Comparison of ENCODE assay signal across 16 cellular contexts in the genomic region with DNA sequence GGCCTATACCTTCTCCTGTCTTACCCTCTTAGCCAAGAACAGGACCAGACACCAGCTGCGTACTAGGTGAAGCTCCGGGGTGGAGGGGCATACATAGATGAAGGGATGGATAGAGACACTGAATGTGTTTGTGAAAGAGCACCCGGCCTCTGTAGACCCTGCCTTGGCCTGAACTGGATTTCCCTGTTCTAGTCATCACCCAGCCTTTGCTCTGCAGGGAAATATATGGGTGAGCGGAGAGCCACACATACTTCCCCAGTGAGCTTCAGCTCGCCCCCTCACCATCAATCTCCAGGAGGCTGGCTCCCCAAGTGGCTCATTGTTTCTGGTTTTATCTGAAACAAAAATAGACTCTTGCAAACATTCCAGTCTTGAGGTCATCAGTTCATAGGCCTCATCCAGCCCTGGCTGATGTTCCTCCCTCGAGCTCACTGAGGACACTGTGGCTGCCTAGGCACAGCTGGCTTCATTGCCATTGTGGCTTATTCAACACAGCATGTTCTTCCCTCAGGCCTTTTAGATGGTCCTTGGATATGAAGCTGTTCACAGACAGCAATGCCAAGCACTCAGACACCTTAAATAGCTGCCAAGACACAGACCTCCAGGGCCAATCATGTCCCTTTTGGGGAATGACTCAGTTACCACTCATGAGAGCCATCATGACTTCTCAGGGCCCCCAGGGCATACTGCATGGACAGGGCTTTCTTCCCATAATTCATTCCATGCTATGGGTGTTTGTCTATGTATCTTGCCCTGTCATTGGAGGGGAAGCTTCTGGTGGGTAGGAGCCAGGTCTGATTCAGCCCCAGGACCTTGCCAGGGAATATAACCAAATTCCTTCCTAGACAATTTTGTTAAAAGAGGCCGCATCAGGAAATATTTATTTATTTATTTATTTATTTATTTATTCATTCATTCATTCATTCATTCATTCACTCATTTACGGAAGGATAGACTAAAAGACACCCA.
DNase-seq lines count a peak whose midpoint lies in the region; ATAC-seq and TF ChIP-seq lines count a peak whose summit lies in the region.
"Had no signal": no experiment of that assay in that cellular context is flagged by ENCODE, and none has a peak within 500 bp of the region (broad histone marks: within the 10 kb centered on the region; RNA-seq: fewer than 3 reads in every experiment).

No MANE protein-coding gene starts in this region.

- no peak overlapping the region for H2AFZ ChIP-seq in fibroblast of lung (ENCODE audit: low read length)

- H3K4me3 ChIP-seq in RWPE2 (ENCODE audit: severe bottlenecking) (no peak overlapping the region), fibroblast of lung (replicated peaks in 1 of 4; ENCODE audit: control extremely low read depth in 1 of 4, insufficient read depth in 1 of 4, low read depth in 3 of 4, low read length in 4 of 4) (no peak overlapping the region)
- H3K4me3 ChIP-seq: ovary had no signal

- no peaks in the 10 kb centered on the region for H3K79me2 ChIP-seq in fibroblast of lung (ENCODE audit: control insufficient read depth, insufficient read depth, low read length)

- peak overlapping the region; percentile 29 for H3K4me2 ChIP-seq in fibroblast of lung (ENCODE audit: extremely low read depth, insufficient read depth, low read length)

- peaks cover 26% of the 10 kb centered on the region for H3K4me1 Mint-ChIP-seq in osteocyte (ENCODE audit: unreplicated experiment)
- no peaks in the 10 kb centered on the region for H3K4me1 Mint-ChIP-seq in activated T-cell treated with anti-CD3 and anti-CD28 coated beads, Interleukin-2, amount 50 U/mL, for 72 hours (ENCODE audit: low read depth)

- H3K36me3 ChIP-seq in RWPE2 (ENCODE audit: low read depth) (no peaks in the 10 kb centered on the region), fibroblast of lung (ENCODE audit: control insufficient read depth, insufficient read depth, low read length) (no peaks in the 10 kb centered on the region)
- H3K36me3 ChIP-seq: ovary had no signal

- peaks cover 6% of the 10 kb centered on the region for H3K4me1 ChIP-seq in RWPE2 (ENCODE audit: insufficient read depth, poor library complexity, severe bottlenecking)
- peaks cover 8% of the 10 kb centered on the region for H3K4me1 ChIP-seq in fibroblast of lung (ENCODE audit: control insufficient read depth, extremely low read depth, insufficient read depth, low read length)
- H3K4me1 ChIP-seq: Caco-2 had no signal

- no peaks in the 10 kb centered on the region for H3K9me3 Mint-ChIP-seq in osteocyte (ENCODE audit: unreplicated experiment)
- no peaks in the 10 kb centered on the region for H3K9me3 Mint-ChIP-seq in activated T-cell treated with anti-CD3 and anti-CD28 coated beads, Interleukin-2, amount 50 U/mL, for 72 hours
- H3K9me3 Mint-ChIP-seq: IgD-negative memory B cell had no signal

- H3K36me3 Mint-ChIP-seq in osteocyte (ENCODE audit: unreplicated experiment) = no peaks in the 10 kb centered on the region
- H3K36me3 Mint-ChIP-seq in activated T-cell treated with anti-CD3 and anti-CD28 coated beads, Interleukin-2, amount 50 U/mL, for 72 hours (ENCODE audit: insufficient read depth in 2 of 2) = no peaks in the 10 kb centered on the region
- H3K36me3 Mint-ChIP-seq: IgD-negative memory B cell had no signal

- no peaks in the 10 kb centered on the region for H3K9me3 ChIP-seq in RWPE2 (ENCODE audit: severe bottlenecking)
- H3K9me3 ChIP-seq in fibroblast of lung (ENCODE audit: control insufficient read depth, insufficient read depth, low read depth, low read length) = no peaks in the 10 kb centered on the region
- H3K9me3 ChIP-seq: Caco-2, ovary had no signal

- peak; percentile 96 for DNase-seq in GM04503 (ENCODE audit: low read depth)
- DNase-seq in RWPE2 (ENCODE audit: low spot score) = peak; percentile 76
- DNase-seq in fibroblast of lung (ENCODE audit: low read depth in 2 of 2) = peak; percentile 32 to 94
- DNase-seq in osteocyte (ENCODE audit: extremely low spot score, unreplicated experiment) = no peak
- no peak for DNase-seq in NCI-H524 treated with DMSO at 0.1 percent for 48 hours (lab: John Stamatoyannopoulos, UW)
- DNase-seq in DMS153 (lab: John Stamatoyannopoulos, UW) = no peak
- no peak for DNase-seq in activated T-cell treated with anti-CD3 and anti-CD28 coated beads, Interleukin-2, amount 50 U/mL, for 72 hours
- DNase-seq: activated naive CD4-positive, alpha-beta T cell treated with Interleukin-2 at 50 U/mL for 16 hours; Caco-2; kidney; ovary; RPMI8226; stimulated activated CD4-positive, alpha-beta T cell treated with anti-CD3 and anti-CD28 coated beads, Interleukin-4, amount 100 ng/mL, for 1 hour had no signal

- no peak overlapping the region for H3K9ac ChIP-seq in fibroblast of lung (ENCODE audit: insufficient read depth, low read length)

- peak overlapping the region; percentile 64 for H3K27ac Mint-ChIP-seq in osteocyte (ENCODE audit: unreplicated experiment)
- no peak overlapping the region for H3K27ac Mint-ChIP-seq in activated T-cell treated with anti-CD3 and anti-CD28 coated beads, Interleukin-2, amount 50 U/mL, for 72 hours
- H3K27ac Mint-ChIP-seq: IgD-negative memory B cell had no signal

- H3K27me3 Mint-ChIP-seq in osteocyte (ENCODE audit: unreplicated experiment) = no peaks in the 10 kb centered on the region
- peaks cover 15% of the 10 kb centered on the region for H3K27me3 Mint-ChIP-seq in activated T-cell treated with anti-CD3 and anti-CD28 coated beads, Interleukin-2, amount 50 U/mL, for 72 hours (ENCODE audit: low read depth)

- H4K20me1 ChIP-seq in fibroblast of lung (ENCODE audit: control insufficient read depth, extremely low read depth, insufficient read depth, low read length) = no peaks in the 10 kb centered on the region

- peak; percentile 88 for ATAC-seq in RWPE2 (ENCODE audit: low read depth)
- no peak for ATAC-seq in GM19324 (IDR thresholded peaks at IDR 0.05; ENCODE audit: low FRiP score, unreplicated experiment)
- no peak for ATAC-seq in activated T-cell treated with anti-CD3 and anti-CD28 coated beads, Interleukin-2, amount 50 U/mL, for 72 hours (replicated peaks in 1 of 2)
- ATAC-seq: activated CD4-positive, CD25-positive, alpha-beta regulatory T cell treated with anti-CD3 and anti-CD28 coated beads, Interleukin-2, amount 50 U/mL, for 24 hours had no signal

- H3K27ac ChIP-seq in RWPE2 (ENCODE audit: poor library complexity, severe bottlenecking) (no peak overlapping the region), fibroblast of lung (ENCODE audit: insufficient read depth, low read length) (no peak overlapping the region)
- H3K27ac ChIP-seq: ovary had no signal

- H3K27me3 ChIP-seq in RWPE2 (ENCODE audit: insufficient read depth, poor library complexity, severe bottlenecking) = no peaks in the 10 kb centered on the region
- no peaks in the 10 kb centered on the region for H3K27me3 ChIP-seq in fibroblast of lung (ENCODE audit: control insufficient read depth, insufficient read depth, low read length)
- H3K27me3 ChIP-seq: ovary had no signal

- H3K4me3 Mint-ChIP-seq in osteocyte (ENCODE audit: unreplicated experiment) = no peak overlapping the region
- H3K4me3 Mint-ChIP-seq in activated T-cell treated with anti-CD3 and anti-CD28 coated beads, Interleukin-2, amount 50 U/mL, for 72 hours = no peak overlapping the region
- H3K4me3 Mint-ChIP-seq: IgD-negative memory B cell had no signal

- TF ChIP-seq CTCF in RWPE2 (IDR thresholded peaks at IDR 0.05; ENCODE audit: poor library complexity, severe bottlenecking) (no peak), fibroblast of lung (conservative IDR thresholded peaks at IDR 0.05 in 1 of 2, IDR thresholded peaks at IDR 0.05 in 1 of 2; ENCODE audit: low read depth in 1 of 2, low read length in 2 of 2) (no peak), osteocyte (IDR thresholded peaks at IDR 0.05) (no peak)

Comparison
In these comparisons a context has a peak if more than half of its experiments do, and no peak if none do; other contexts are left out.
1. DNase-seq: peak in GM04503 (single experiment), RWPE2 (single experiment) and fibroblast of lung (2 of 2); none in osteocyte (single experiment), NCI-H524 treated with DMSO at 0.1 percent for 48 hours (single experiment), DMS153 (single experiment) and activated T-cell treated with anti-CD3 and anti-CD28 coated beads, Interleukin-2, amount 50 U/mL, for 72 hours (0 of 2).